11 cellular contexts compared by ENCODE assay signal in genomic region chr14:104934380-104934733, GRCh38. TPM values are rescaled to one million over a fixed set of nuclear protein-coding genes. Genes with fewer than 3 reads are reported as not detected.
DNase-seq lines count a peak whose midpoint lies in the region; ATAC-seq and TF ChIP-seq lines count a peak whose summit lies in the region.
"Had no signal": no experiment of that assay in that cellular context is flagged by ENCODE, and none has a peak within 500 bp of the region (broad histone marks: within the 10 kb centered on the region; RNA-seq: fewer than 3 reads in every experiment).

No MANE protein-coding gene starts in this region.

- no peak overlapping the region for H3K4me3 ChIP-seq in endodermal cell (ENCODE audit: low read length)

- no peaks in the 10 kb centered on the region for H3K9me3 ChIP-seq in endodermal cell (ENCODE audit: control insufficient read depth, low read length)

- H3K27me3 ChIP-seq in endodermal cell (ENCODE audit: control insufficient read depth, insufficient read depth, low read length, poor library complexity, severe bottlenecking) = peaks cover 62% of the 10 kb centered on the region

- no peaks in the 10 kb centered on the region for H3K9me3 Mint-ChIP-seq in activated CD4-positive, alpha-beta T cell treated with anti-CD3 and anti-CD28 coated beads, Interleukin-2, amount 10 ng/mL, durations not matched to agents 24 days and 14 days
- no peaks in the 10 kb centered on the region for H3K9me3 Mint-ChIP-seq in IgD-negative memory B cell
- no peaks in the 10 kb centered on the region for H3K9me3 Mint-ChIP-seq in endodermal cell
- H3K9me3 Mint-ChIP-seq in osteocyte (ENCODE audit: unreplicated experiment) = no peaks in the 10 kb centered on the region

- peak overlapping the region; percentile 73 for H3K4me3 Mint-ChIP-seq in activated CD4-positive, alpha-beta T cell treated with anti-CD3 and anti-CD28 coated beads, Interleukin-2, amount 10 ng/mL, durations not matched to agents 24 days and 14 days
- H3K4me3 Mint-ChIP-seq in IgD-negative memory B cell (peak overlapping the region; percentile 43 to 75 (median 50)), endodermal cell (peak overlapping the region; percentile 48), osteocyte (ENCODE audit: unreplicated experiment) (peak overlapping the region; percentile 57)

- TF ChIP-seq CTCF in endodermal cell (conservative IDR thresholded peaks at IDR 0.05) = no peak
- no peak for TF ChIP-seq CTCF in osteocyte (IDR thresholded peaks at IDR 0.05)

- H3K9ac ChIP-seq in endodermal cell (ENCODE audit: extremely low read depth, low read length, poor library complexity, severe bottlenecking) = no peak overlapping the region

- H3K27ac Mint-ChIP-seq in activated CD4-positive, alpha-beta T cell treated with anti-CD3 and anti-CD28 coated beads, Interleukin-2, amount 10 ng/mL, durations not matched to agents 24 days and 14 days = peak overlapping the region; percentile 11
- H3K27ac Mint-ChIP-seq in IgD-negative memory B cell (peak overlapping the region in 1 of 3 donors; percentile 71), endodermal cell (no peak overlapping the region), osteocyte (ENCODE audit: unreplicated experiment) (peak overlapping the region; percentile 7)

- no peaks in the 10 kb centered on the region for H3K36me3 Mint-ChIP-seq in activated CD4-positive, alpha-beta T cell treated with anti-CD3 and anti-CD28 coated beads, Interleukin-2, amount 10 ng/mL, durations not matched to agents 24 days and 14 days (ENCODE audit: low read depth)
- H3K36me3 Mint-ChIP-seq in IgD-negative memory B cell = no peaks in the 10 kb centered on the region
- H3K36me3 Mint-ChIP-seq in endodermal cell (ENCODE audit: low read depth) = no peaks in the 10 kb centered on the region
- no peaks in the 10 kb centered on the region for H3K36me3 Mint-ChIP-seq in osteocyte (ENCODE audit: unreplicated experiment)

- H3K27me3 Mint-ChIP-seq in activated CD4-positive, alpha-beta T cell treated with anti-CD3 and anti-CD28 coated beads, Interleukin-2, amount 10 ng/mL, durations not matched to agents 24 days and 14 days = peaks cover 14% of the 10 kb centered on the region
- H3K27me3 Mint-ChIP-seq in IgD-negative memory B cell (peaks cover 1% of the 10 kb centered on the region), endodermal cell (ENCODE audit: insufficient read depth) (peaks cover 83% of the 10 kb centered on the region), osteocyte (ENCODE audit: unreplicated experiment) (no peaks in the 10 kb centered on the region)

- DNase-seq in activated CD4-positive, alpha-beta T cell treated with anti-CD3 and anti-CD28 coated beads, Interleukin-2, amount 10 ng/mL, durations not matched to agents 24 days and 14 days = no peak
- no peak for DNase-seq in activated CD4-positive, alpha-beta T cell treated with anti-CD3 and anti-CD28 coated beads for 1 hour
- DNase-seq in endodermal cell (peak; percentile 39), osteocyte (ENCODE audit: extremely low spot score, unreplicated experiment) (no peak), sciatic nerve (ENCODE audit: low spot score) (no peak)
- DNase-seq in effector CD4-positive, alpha-beta T cell = no peak
- DNase-seq: NCI-H187 had no signal

- H3K36me3 ChIP-seq in endodermal cell (ENCODE audit: control insufficient read depth, insufficient read depth, low read length) = no peaks in the 10 kb centered on the region

- intact Hi-C loops in activated CD4-positive, alpha-beta T cell treated with anti-CD3 and anti-CD28 coated beads, Interleukin-2, amount 10 ng/mL, durations not matched to agents 24 days and 14 days (cut with micrococcal nuclease) = no loop called here
- intact Hi-C loops in sciatic nerve (cut with DNase I) = no loop called here

- H3K27ac ChIP-seq in endodermal cell (ENCODE audit: low read depth, low read length) = no peak overlapping the region

- H3K4me1 ChIP-seq in endodermal cell (ENCODE audit: control insufficient read depth, insufficient read depth, low read length) = no peaks in the 10 kb centered on the region

- 80 to 85% methylated on average over 3 of the region's 3 CpGs for WGBS in endodermal cell (ENCODE audit: insufficient coverage in 1 of 2, insufficient read length in 1 of 2), 2 experiments

- H3K4me1 Mint-ChIP-seq in activated CD4-positive, alpha-beta T cell treated with anti-CD3 and anti-CD28 coated beads, Interleukin-2, amount 10 ng/mL, durations not matched to agents 24 days and 14 days = peaks cover 6% of the 10 kb centered on the region
- H3K4me1 Mint-ChIP-seq in IgD-negative memory B cell = peaks cover 0 to 7% (median 7%) of the 10 kb centered on the region in 3 donors
- H3K4me1 Mint-ChIP-seq in endodermal cell = no peaks in the 10 kb centered on the region
- peaks cover 6% of the 10 kb centered on the region for H3K4me1 Mint-ChIP-seq in osteocyte (ENCODE audit: unreplicated experiment)

- ATAC-seq in sciatic nerve (no peak), GM21786 (IDR thresholded peaks at IDR 0.05; ENCODE audit: unreplicated experiment) (no peak)

RNA-seq across cellular contexts. Expression of gene PLD4, which starts 9.7 kb away (rescaled TPM):
- total RNA-seq in activated CD4-positive, alpha-beta T cell treated with anti-CD3 and anti-CD28 coated beads, Interleukin-2, amount 10 ng/mL, durations not matched to agents 24 days and 14 days = 0.07 and 0.21 TPM in 2 replicates
- polyA plus RNA-seq in IgD-negative memory B cell = 103 TPM
- total RNA-seq in endodermal cell (not detected), osteocyte (0.05 and 0.18 TPM in 2 replicates), sciatic nerve (7.0 TPM)
- polyA plus RNA-seq in endodermal cell (2013, experiment 1 of 2) = 0.04 TPM
- polyA plus RNA-seq in endodermal cell (2013, experiment 2 of 2) = not detected
- total RNA-seq: A673, fibroblast of villous mesenchyme had no signal

RNA-seq across cellular contexts. Expression of gene AHNAK2, which starts 43.8 kb away (rescaled TPM):
- total RNA-seq in activated CD4-positive, alpha-beta T cell treated with anti-CD3 and anti-CD28 coated beads, Interleukin-2, amount 10 ng/mL, durations not matched to agents 24 days and 14 days = 0.02 TPM in 2 replicates
- 0.68 TPM for polyA plus RNA-seq in IgD-negative memory B cell
- 1 to 10 TPM in 1 of 2 donors, under 1 TPM in 1; 0.93 to 2.2 TPM for total RNA-seq in endodermal cell
- polyA plus RNA-seq in endodermal cell (2013, experiment 1 of 2) = 3.5 TPM
- 3.0 TPM for polyA plus RNA-seq in endodermal cell (2013, experiment 2 of 2)
- 145 and 183 TPM in 2 replicates for total RNA-seq in osteocyte
- total RNA-seq in sciatic nerve = 77.7 TPM

RNA-seq across cellular contexts. Expression of gene CLBA1, which starts 51.2 kb away (rescaled TPM):
- total RNA-seq in activated CD4-positive, alpha-beta T cell treated with anti-CD3 and anti-CD28 coated beads, Interleukin-2, amount 10 ng/mL, durations not matched to agents 24 days and 14 days = 2.4 and 2.5 TPM in 2 replicates
- polyA plus RNA-seq in IgD-negative memory B cell = 1.3 TPM
- 10 to 100 TPM; 11.2 to 12.5 TPM for total RNA-seq in endodermal cell
- polyA plus RNA-seq in endodermal cell (2013, experiment 1 of 2) = 9.8 TPM
- 9.0 TPM for polyA plus RNA-seq in endodermal cell (2013, experiment 2 of 2)
- total RNA-seq in osteocyte = 7.5 and 7.7 TPM in 2 replicates
- 6.1 TPM for total RNA-seq in sciatic nerve

Comparison
In these comparisons a context has a peak if more than half of its experiments do, and no peak if none do; other contexts are left out.
1. RNA of gene AHNAK2, which starts 43.8 kb away (total RNA-seq): 145 to 183 TPM in osteocyte and 77.7 TPM in sciatic nerve (single experiment); 0.93 to 2.2 TPM in endodermal cell and 0.02 TPM in activated CD4-positive, alpha-beta T cell treated with anti-CD3 and anti-CD28 coated beads, Interleukin-2, amount 10 ng/mL, durations not matched to agents 24 days and 14 days; every median in the first group is over 10 times any median in the second.
2. Peak in every context shown above with its lines, with median percentiles within 50 percentile points of each other: H3K4me3 Mint-ChIP-seq.